ENCODE assay signal across 16 cellular contexts in genomic region chr16:52466998-52467397, GRCh38.
"Had no signal": no experiment of that assay in that cellular context is flagged by ENCODE, and none has a peak within 500 bp of the region (broad histone marks: within the 10 kb centered on the region; RNA-seq: fewer than 3 reads in every experiment).

No MANE protein-coding gene starts in this region.

- H3K36me3 ChIP-seq: colonic mucosa, tibial nerve had no signal

- DNase-seq: activated B cell treated with CpG ODN at 0.5 μM for 24 hours; activated CD4-positive, alpha-beta T cell treated with anti-CD3 and anti-CD28 coated beads, Interleukin-2, amount 10 ng/mL, durations not matched to agents 7 days and 5 days; activated naive CD4-positive, alpha-beta T cell treated with anti-CD3 and anti-CD28 coated beads, Interleukin-2, amount 10 ng/mL, durations not matched to agents 7 days and 5 days; activated T-cell treated with anti-CD3 and anti-CD28 coated beads for 4 hours; caudate nucleus; colonic mucosa; effector CD4-positive, alpha-beta T cell; foreskin keratinocyte; head of caudate nucleus; mammary epithelial cell; mucosa of descending colon; naive thymus-derived CD8-positive, alpha-beta T cell; right cardiac atrium; small intestine had no signal

- H3K27ac ChIP-seq: colonic mucosa, foreskin keratinocyte, tibial nerve had no signal

- H3K9me3 ChIP-seq: colonic mucosa, mucosa of descending colon, tibial nerve had no signal

- H3K27me3 ChIP-seq: colonic mucosa, foreskin keratinocyte, tibial nerve had no signal

- H3K4me3 ChIP-seq: colonic mucosa, mucosa of descending colon, tibial nerve had no signal

- ATAC-seq: foreskin keratinocyte; left lobe of liver; mucosa of descending colon; naive thymus-derived CD8-positive, alpha-beta T cell; right cardiac atrium had no signal
